In genomic region chr1:168466703-168467081, GRCh38 we compare ENCODE assay signal across 1 cellular context.
TF ChIP-seq lines count a peak whose summit lies in the region.

No MANE protein-coding gene starts in this region.

TF ChIP-seq in K562, 482 proteins besides CTCF, POLR2A, EP300 and RAD21 (continued from another document):
- TF ChIP-seq CREB3 (tag; conservative IDR thresholded peaks at IDR 0.05; ENCODE audit: low read depth) (no peak), PPARD (CRISPR knock-in tag; IDR thresholded peaks at IDR 0.05) (no peak), VEZF1 (CRISPR knock-in tag; IDR thresholded peaks at IDR 0.05) (no peak), ARID2 (IDR thresholded peaks at IDR 0.05) (no peak), LEF1 (IDR thresholded peaks at IDR 0.05) (no peak), ETS2 (tag; IDR thresholded peaks at IDR 0.05; ENCODE audit: borderline replicate concordance, poor library complexity, severe bottlenecking) (no peak), PKNOX1 (IDR thresholded peaks at IDR 0.05) (no peak)
